ENCODE assay signal across 8 cellular contexts in genomic region chr7:23106801-23107713, GRCh38. TPM values are rescaled to one million over a fixed set of nuclear protein-coding genes. Genes with fewer than 3 reads are reported as not detected.
A peak's percentile ranks its signal among the peaks of the same experiment; 100 is the strongest.
DNase-seq lines count a peak whose midpoint lies in the region; ATAC-seq and TF ChIP-seq lines count a peak whose summit lies in the region.

No MANE protein-coding gene starts in this region.

- no peaks in the 10 kb centered on the region for H3K27me3 Mint-ChIP-seq in activated naive CD8-positive, alpha-beta T cell treated with anti-CD3 and anti-CD28 coated beads, Interleukin-2, amount 50 U/mL, for 24 hours

- TF ChIP-seq CTCF in cardiac muscle cell (IDR thresholded peaks at IDR 0.05; ENCODE audit: low read depth, low read length) (no peak), kidney epithelial cell (IDR thresholded peaks at IDR 0.05; ENCODE audit: insufficient read depth, low read length, poor library complexity, severe bottlenecking) (no peak)

- H3K36me3 ChIP-seq in cardiac muscle cell = no peaks in the 10 kb centered on the region
- H3K36me3 ChIP-seq in kidney epithelial cell (ENCODE audit: control insufficient read depth, insufficient read depth, low read length) = no peaks in the 10 kb centered on the region
- peaks cover 0 to 2% (median 0%) of the 10 kb centered on the region in 5 donors for H3K36me3 ChIP-seq in subcutaneous abdominal adipose tissue (ENCODE audit: control insufficient read depth in 5 of 5, insufficient read depth in 5 of 5, low read length in 5 of 5)

- peak overlapping the region; percentile 94 for H3K27ac ChIP-seq in cardiac muscle cell
- H3K27ac ChIP-seq in subcutaneous abdominal adipose tissue (ENCODE audit: low read depth, low read length) = no peak overlapping the region

- no peaks in the 10 kb centered on the region for H3K9me3 Mint-ChIP-seq in activated naive CD8-positive, alpha-beta T cell treated with anti-CD3 and anti-CD28 coated beads, Interleukin-2, amount 50 U/mL, for 24 hours

- H3K36me3 Mint-ChIP-seq in activated naive CD8-positive, alpha-beta T cell treated with anti-CD3 and anti-CD28 coated beads, Interleukin-2, amount 50 U/mL, for 24 hours (ENCODE audit: low read depth) = no peaks in the 10 kb centered on the region

- ATAC-seq in left ventricle myocardium superior (no peak), HG02642 (IDR thresholded peaks at IDR 0.05; ENCODE audit: poor library complexity, unreplicated experiment) (no peak), HG03175 (IDR thresholded peaks at IDR 0.05; ENCODE audit: unreplicated experiment) (no peak), HG02973 (IDR thresholded peaks at IDR 0.05; ENCODE audit: unreplicated experiment) (no peak)
- ATAC-seq in activated naive CD8-positive, alpha-beta T cell treated with anti-CD3 and anti-CD28 coated beads, Interleukin-2, amount 50 U/mL, for 24 hours = no peak

- H3K4me3 ChIP-seq in cardiac muscle cell (peak overlapping the region; percentile 90), kidney epithelial cell (ENCODE audit: low read depth, low read length) (peak overlapping the region; percentile 92), subcutaneous abdominal adipose tissue (ENCODE audit: low read depth in 1 of 5, low read length in 5 of 5) (peak overlapping the region; percentile 88 to 99 (median 94))

- DNase-seq in cardiac muscle cell (ENCODE audit: low read depth in 1 of 2, low spot score in 1 of 2) (peak; percentile 8 to 12), left ventricle myocardium superior (no peak), kidney epithelial cell (ENCODE audit: low read depth) (no peak)
- DNase-seq in activated naive CD8-positive, alpha-beta T cell treated with anti-CD3 and anti-CD28 coated beads, Interleukin-2, amount 50 U/mL, for 24 hours = no peak

- H3K27ac Mint-ChIP-seq in activated naive CD8-positive, alpha-beta T cell treated with anti-CD3 and anti-CD28 coated beads, Interleukin-2, amount 50 U/mL, for 24 hours = peak overlapping the region; percentile 95

- peak overlapping the region; percentile 73 to 98 (median 93) for H3K9ac ChIP-seq in subcutaneous abdominal adipose tissue (ENCODE audit: low read length in 5 of 5)

- H3K27me3 ChIP-seq in cardiac muscle cell = no peaks in the 10 kb centered on the region
- no peaks in the 10 kb centered on the region for H3K27me3 ChIP-seq in kidney epithelial cell (ENCODE audit: control insufficient read depth, insufficient read depth, low read length)
- no peaks in the 10 kb centered on the region for H3K27me3 ChIP-seq in subcutaneous abdominal adipose tissue (ENCODE audit: control insufficient read depth in 5 of 5, insufficient read depth in 4 of 5, low read length in 5 of 5)

- peaks cover 6% of the 10 kb centered on the region for H3K4me1 ChIP-seq in cardiac muscle cell (ENCODE audit: low read depth)
- peaks cover 4 to 36% (median 26%) of the 10 kb centered on the region in 5 donors for H3K4me1 ChIP-seq in subcutaneous abdominal adipose tissue (ENCODE audit: control insufficient read depth in 5 of 5, insufficient read depth in 5 of 5, low read length in 5 of 5)

- peak overlapping the region; percentile 96 for H3K4me3 Mint-ChIP-seq in activated naive CD8-positive, alpha-beta T cell treated with anti-CD3 and anti-CD28 coated beads, Interleukin-2, amount 50 U/mL, for 24 hours

- intact Hi-C loops in left ventricle myocardium superior (cut with micrococcal nuclease) = loop anchor here (10.0 kb wide), 1 partner anchor 78 kb away; the partner anchor contains the start of gene NUP42

- peaks cover 46% of the 10 kb centered on the region for H3K4me1 Mint-ChIP-seq in activated naive CD8-positive, alpha-beta T cell treated with anti-CD3 and anti-CD28 coated beads, Interleukin-2, amount 50 U/mL, for 24 hours

- no peaks in the 10 kb centered on the region for H3K9me3 ChIP-seq in cardiac muscle cell (ENCODE audit: low read depth)
- peaks cover 0 to 4% (median 0%) of the 10 kb centered on the region in 5 donors for H3K9me3 ChIP-seq in subcutaneous abdominal adipose tissue (ENCODE audit: control insufficient read depth in 5 of 5, low read length in 5 of 5)

RNA-seq across cellular contexts. Expression of gene KLHL7, which starts 1.5 kb away (rescaled TPM):
- total RNA-seq in cardiac muscle cell (31.6 and 47.1 TPM in 2 replicates), left ventricle myocardium superior (195 TPM), kidney epithelial cell (36.3 and 54.8 TPM in 2 replicates)
- polyA plus RNA-seq in cardiac muscle cell = 33.4 and 46.1 TPM in 2 replicates

Comparison
In these comparisons a context has a peak if more than half of its experiments do, and no peak if none do; other contexts are left out.
1. DNase-seq: peak in cardiac muscle cell (2 of 2); none in left ventricle myocardium superior (single experiment), activated naive CD8-positive, alpha-beta T cell treated with anti-CD3 and anti-CD28 coated beads, Interleukin-2, amount 50 U/mL, for 24 hours (single experiment) and kidney epithelial cell (single experiment).
2. Peak in every context shown above with its lines, with median percentiles within 50 percentile points of each other: H3K4me3 ChIP-seq.